In genomic region chr10:124168991-124169826, GRCh38 we compare ENCODE assay signal across 20 cellular contexts.
"Had no signal": no experiment of that assay in that cellular context is flagged by ENCODE, and none has a peak within 500 bp of the region (broad histone marks: within the 10 kb centered on the region; RNA-seq: fewer than 3 reads in every experiment).

No MANE protein-coding gene starts in this region.

- H3K4me2 ChIP-seq: smooth muscle cell had no signal

- H3K9me3 ChIP-seq: colonic mucosa, gastroesophageal sphincter, heart right ventricle, mucosa of descending colon, ovary, thyroid gland, uterus had no signal

- H3K4me3 ChIP-seq: colonic mucosa, gastroesophageal sphincter, heart right ventricle, mucosa of descending colon, ovary, smooth muscle cell, thyroid gland, uterus had no signal

- H3K27ac ChIP-seq: colonic mucosa, gastroesophageal sphincter, heart right ventricle, ovary, thyroid gland, uterus had no signal

- DNase-seq: activated CD4-positive, alpha-beta T cell treated with anti-CD3 and anti-CD28 coated beads, Interleukin-2, amount 50 U/mL, for 1 hour; activated CD4-positive, CD25-positive, alpha-beta regulatory T cell treated with anti-CD3 and anti-CD28 coated beads, Interleukin-2, amount 50 U/mL, for 72 hours; activated naive CD4-positive, alpha-beta T cell treated with anti-CD3 and anti-CD28 coated beads for 36 hours; anterior cingulate cortex; central memory CD4-positive, alpha-beta T cell; colonic mucosa; heart right ventricle; kidney glomerular epithelial cell; left ventricle myocardium superior; mucosa of descending colon; naive B cell; stimulated activated naive CD4-positive, alpha-beta T cell; thyroid gland had no signal

- ATAC-seq: activated T-helper 17 cell treated with anti-CD3 and anti-CD28 coated beads, Interleukin-2, amount 50 U/mL, for 72 hours; esophagus mucosa; gastroesophageal sphincter; heart right ventricle; left ventricle myocardium superior; mucosa of descending colon; sciatic nerve had no signal

- H3K27me3 ChIP-seq: colonic mucosa, gastroesophageal sphincter, ovary, thyroid gland, uterus had no signal

- H3K36me3 ChIP-seq: colonic mucosa, gastroesophageal sphincter, heart right ventricle, ovary, thyroid gland, uterus had no signal

- H3K4me1 ChIP-seq: colonic mucosa, gastroesophageal sphincter, heart right ventricle, thyroid gland, uterus had no signal
